13 cellular contexts compared by ENCODE assay signal in the genomic region with DNA sequence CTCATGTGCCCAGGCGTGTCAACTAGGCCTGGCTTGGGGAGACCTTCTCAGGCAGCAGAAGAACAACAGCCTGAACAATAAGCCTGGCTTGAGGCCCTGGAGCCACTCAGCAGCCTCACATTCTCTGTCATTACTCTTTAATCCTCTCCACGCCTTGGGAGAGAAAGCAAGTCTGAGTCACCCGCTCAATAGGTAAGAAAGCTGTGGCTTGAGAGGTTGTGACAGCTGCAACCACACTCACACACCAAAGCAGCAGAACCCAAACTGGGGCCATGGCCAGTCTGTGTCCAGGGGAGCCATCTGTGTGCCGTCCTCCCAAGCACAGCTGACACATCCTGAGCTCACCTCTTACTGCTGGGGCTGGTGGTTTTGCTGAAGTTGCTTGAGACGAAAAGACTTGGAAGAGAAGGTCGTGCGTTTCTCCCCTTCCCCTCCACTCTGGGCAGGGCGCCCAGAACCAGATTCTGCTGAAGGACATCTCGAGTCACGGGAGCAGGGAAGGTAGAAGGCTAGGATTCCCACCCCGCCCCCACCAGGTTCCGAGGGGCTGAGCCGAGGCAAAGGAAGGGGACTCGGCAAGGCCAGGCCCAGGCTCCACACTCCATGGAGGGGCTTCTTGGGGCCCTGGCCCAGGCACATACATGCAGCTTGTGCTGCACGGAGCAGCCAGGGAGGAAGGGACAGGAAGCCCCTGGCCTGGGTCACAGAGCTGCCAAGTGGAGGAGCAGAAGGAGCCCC. TPM values are rescaled to one million over a fixed set of nuclear protein-coding genes. Genes with fewer than 3 reads are reported as not detected.
A peak's percentile ranks its signal among the peaks of the same experiment; 100 is the strongest.
DNase-seq lines count a peak whose midpoint lies in the region; ATAC-seq and TF ChIP-seq lines count a peak whose summit lies in the region.
"Had no signal": no experiment of that assay in that cellular context is flagged by ENCODE, and none has a peak within 500 bp of the region (broad histone marks: within the 10 kb centered on the region; RNA-seq: fewer than 3 reads in every experiment).

No MANE protein-coding gene starts in this region.

- peak; percentile 26 to 31 for ATAC-seq in activated T-cell treated with anti-CD3 and anti-CD28 coated beads, Interleukin-2, amount 50 U/mL, for 72 hours (replicated peaks in 1 of 2)
- no peak for ATAC-seq in activated T-cell treated with anti-CD3 and anti-CD28 coated beads, Interleukin-2, amount 50 U/mL, for 4 hours
- ATAC-seq in PC-3 (peak; percentile 58), GM21390 (IDR thresholded peaks at IDR 0.05; ENCODE audit: unreplicated experiment) (no peak)

- H3K79me2 ChIP-seq in PC-3 (ENCODE audit: low read length) = 0 out of 2 replicates have a peak, but pooled peaks cover 3% of the 10 kb centered on the region

- no peak overlapping the region for H3K27ac Mint-ChIP-seq in activated T-cell treated with anti-CD3 and anti-CD28 coated beads, Interleukin-2, amount 50 U/mL, for 72 hours
- H3K27ac Mint-ChIP-seq: memory B cell; T-helper 1 cell treated with Interleukin-12 subunit alpha and Interleukin-12 subunit beta and Interleukin-4 antibody, amounts not matched to agents 30 μg/mL and 1 μg/mL, for 36 hours had no signal

- CTCF ChIA-PET in PC-3 (lab: Charles Lee) = no interaction called here

- TF ChIP-seq CTCF in PC-3 (conservative IDR thresholded peaks at IDR 0.05; ENCODE audit: low read depth, low read length) (no peak), testis (IDR thresholded peaks at IDR 0.05) (no peak)

- H3K9me3 ChIP-seq in PC-3 (ENCODE audit: low read length) = no peaks in the 10 kb centered on the region
- no peaks in the 10 kb centered on the region for H3K9me3 ChIP-seq in testis
- H3K9me3 ChIP-seq: upper lobe of left lung had no signal

- 43 to 48% methylated on average over 12 to 15 of the region's 15 CpGs for WGBS in testis, 2 donors

- no peaks in the 10 kb centered on the region for H3K9me3 Mint-ChIP-seq in activated T-cell treated with anti-CD3 and anti-CD28 coated beads, Interleukin-2, amount 50 U/mL, for 72 hours
- no peaks in the 10 kb centered on the region for H3K9me3 Mint-ChIP-seq in activated T-cell treated with anti-CD3 and anti-CD28 coated beads, Interleukin-2, amount 50 U/mL, for 4 hours
- H3K9me3 Mint-ChIP-seq: memory B cell; T-helper 1 cell treated with Interleukin-12 subunit alpha and Interleukin-12 subunit beta and Interleukin-4 antibody, amounts not matched to agents 30 μg/mL and 1 μg/mL, for 36 hours had no signal

- H3K4me3 ChIP-seq in PC-3 (ENCODE audit: low read length) (no peak overlapping the region), testis (no peak overlapping the region)
- H3K4me3 ChIP-seq: upper lobe of left lung had no signal

- no peaks in the 10 kb centered on the region for H4K20me1 ChIP-seq in PC-3 (ENCODE audit: low read length)

- peaks cover 42% of the 10 kb centered on the region for H3K27me3 Mint-ChIP-seq in activated T-cell treated with anti-CD3 and anti-CD28 coated beads, Interleukin-2, amount 50 U/mL, for 72 hours (ENCODE audit: low read depth)
- H3K27me3 Mint-ChIP-seq in activated T-cell treated with anti-CD3 and anti-CD28 coated beads, Interleukin-2, amount 50 U/mL, for 4 hours (ENCODE audit: low read depth) = peaks cover 42% of the 10 kb centered on the region

- no peaks in the 10 kb centered on the region for H3F3A ChIP-seq in PC-3 (ENCODE audit: low read length, unreplicated experiment)

- H3K9me2 ChIP-seq in PC-3 (replicated peaks; ENCODE audit: low read length) = no peaks in the 10 kb centered on the region

- peaks cover 12% of the 10 kb centered on the region for H3K4me1 Mint-ChIP-seq in activated T-cell treated with anti-CD3 and anti-CD28 coated beads, Interleukin-2, amount 50 U/mL, for 72 hours (ENCODE audit: low read depth)
- peaks cover 13% of the 10 kb centered on the region for H3K4me1 Mint-ChIP-seq in activated T-cell treated with anti-CD3 and anti-CD28 coated beads, Interleukin-2, amount 50 U/mL, for 4 hours (ENCODE audit: low read depth)

- no peaks in the 10 kb centered on the region for H3K36me3 ChIP-seq in PC-3 (ENCODE audit: low read depth, low read length)
- no peaks in the 10 kb centered on the region for H3K36me3 ChIP-seq in testis (ENCODE audit: low read depth, missing control alignments)
- H3K36me3 ChIP-seq: upper lobe of left lung had no signal

- H3K27ac ChIP-seq in PC-3 (ENCODE audit: low read length) (no peak overlapping the region), testis (no peak overlapping the region)
- H3K27ac ChIP-seq: upper lobe of left lung had no signal

- no peak overlapping the region for H2AFZ ChIP-seq in PC-3 (ENCODE audit: low read length)

- no peak overlapping the region for H3K9ac ChIP-seq in PC-3 (ENCODE audit: low read length)

- intact Hi-C loops in PC-3 (cut with micrococcal nuclease) (no loop called here), testis (cut with DNase I; ENCODE audit: low total_unique reads) (no loop called here)

- no peak for TF ChIP-seq POLR2A in testis (IDR thresholded peaks at IDR 0.05)

- H3K27me3 ChIP-seq in PC-3 (ENCODE audit: low read length) (no peaks in the 10 kb centered on the region), testis (no peaks in the 10 kb centered on the region)

- H3K4me3 Mint-ChIP-seq in activated T-cell treated with anti-CD3 and anti-CD28 coated beads, Interleukin-2, amount 50 U/mL, for 72 hours = no peak overlapping the region
- H3K4me3 Mint-ChIP-seq in activated T-cell treated with anti-CD3 and anti-CD28 coated beads, Interleukin-2, amount 50 U/mL, for 4 hours = no peak overlapping the region
- H3K4me3 Mint-ChIP-seq: memory B cell; T-helper 1 cell treated with Interleukin-12 subunit alpha and Interleukin-12 subunit beta and Interleukin-4 antibody, amounts not matched to agents 30 μg/mL and 1 μg/mL, for 36 hours had no signal

- no peak for DNase-seq in activated T-cell treated with anti-CD3 and anti-CD28 coated beads, Interleukin-2, amount 50 U/mL, for 72 hours
- DNase-seq in activated T-cell treated with anti-CD3 and anti-CD28 coated beads, Interleukin-2, amount 50 U/mL, for 4 hours = no peak
- peak; percentile 65 for DNase-seq in PC-3
- DNase-seq in glomerular visceral epithelial cell (ENCODE audit: extremely low spot score) = peak; percentile 97
- peak; percentile 52 for DNase-seq in testis
- no peak for DNase-seq in SKM-1 (lab: John Stamatoyannopoulos, UW; ENCODE audit: unreplicated experiment)
- DNase-seq in activated T-cell treated with anti-CD3 and anti-CD28 coated beads, Interleukin-2, amount 50 U/mL, for 48 hours = no peak
- DNase-seq: stimulated activated CD4-positive, alpha-beta T cell treated with anti-CD3 and anti-CD28 coated beads, Interleukin-2, amount 100 ng/mL, for 48 hours had no signal

- no peak overlapping the region for H3K4me2 ChIP-seq in PC-3 (ENCODE audit: low read length)

- H3K4me1 ChIP-seq in PC-3 (ENCODE audit: insufficient read depth, low read length) (peaks cover 18% of the 10 kb centered on the region), testis (peaks cover 6% of the 10 kb centered on the region)

- H3K36me3 Mint-ChIP-seq in activated T-cell treated with anti-CD3 and anti-CD28 coated beads, Interleukin-2, amount 50 U/mL, for 72 hours (ENCODE audit: insufficient read depth in 2 of 2) = no peaks in the 10 kb centered on the region
- H3K36me3 Mint-ChIP-seq in activated T-cell treated with anti-CD3 and anti-CD28 coated beads, Interleukin-2, amount 50 U/mL, for 4 hours (ENCODE audit: insufficient read depth) = no peaks in the 10 kb centered on the region
- H3K36me3 Mint-ChIP-seq: memory B cell had no signal

- BruUV-seq in PC-3 (replicated peaks; lab: Mats Ljungman, UMichigan) = no TSS peak

- POLR2A ChIA-PET in PC-3 (lab: Charles Lee; ENCODE audit: unreplicated experiment) = no interaction called here

RNA-seq across cellular contexts. Expression of gene TMEM63C, which starts 5.5 kb away (rescaled TPM):
- 1 to 10 TPM; 1.9 to 2.1 TPM for total RNA-seq in activated T-cell treated with anti-CD3 and anti-CD28 coated beads, Interleukin-2, amount 50 U/mL, for 72 hours
- under 1 TPM; 0.65 to 0.91 (median 0.87) TPM for total RNA-seq in activated T-cell treated with anti-CD3 and anti-CD28 coated beads, Interleukin-2, amount 50 U/mL, for 4 hours
- total RNA-seq in PC-3 (2014; rRNA removed) = 4.0 and 5.4 TPM in 2 replicates
- total RNA-seq in testis = 10 to 100 TPM; 14.1 to 20.7 TPM
- polyA plus RNA-seq in testis (ENCODE audit: insufficient read depth, low read depth, low replicate concordance) = 21.0 TPM
- polyA plus RNA-seq: AG04450 had no signal

RNA-seq across cellular contexts. Expression of gene ZDHHC22, which starts 45.5 kb away (rescaled TPM):
- total RNA-seq in activated T-cell treated with anti-CD3 and anti-CD28 coated beads, Interleukin-2, amount 50 U/mL, for 72 hours = not detected
- total RNA-seq in activated T-cell treated with anti-CD3 and anti-CD28 coated beads, Interleukin-2, amount 50 U/mL, for 4 hours = not detected
- 0.15 and 0.81 TPM in 2 replicates for total RNA-seq in PC-3 (2014; rRNA removed)
- total RNA-seq in testis = 1 to 10 TPM; 1.7 to 3.2 TPM
- 0.84 TPM for polyA plus RNA-seq in testis (ENCODE audit: insufficient read depth, low read depth, low replicate concordance)
- polyA plus RNA-seq: AG04450 had no signal

Comparison
In these comparisons a context has a peak if more than half of its experiments do, and no peak if none do; other contexts are left out.
1. ATAC-seq: peak in activated T-cell treated with anti-CD3 and anti-CD28 coated beads, Interleukin-2, amount 50 U/mL, for 72 hours (2 of 2) and PC-3 (single experiment); none in activated T-cell treated with anti-CD3 and anti-CD28 coated beads, Interleukin-2, amount 50 U/mL, for 4 hours (0 of 2) and GM21390 (single experiment).
2. DNase-seq: peak in PC-3 (single experiment), glomerular visceral epithelial cell (single experiment) and testis (single experiment); none in activated T-cell treated with anti-CD3 and anti-CD28 coated beads, Interleukin-2, amount 50 U/mL, for 72 hours (0 of 2), activated T-cell treated with anti-CD3 and anti-CD28 coated beads, Interleukin-2, amount 50 U/mL, for 4 hours (single experiment), SKM-1 (single experiment) and activated T-cell treated with anti-CD3 and anti-CD28 coated beads, Interleukin-2, amount 50 U/mL, for 48 hours (0 of 2).